In genomic region chr16:70679653-70680494, GRCh38 we compare ENCODE assay signal across 9 cellular contexts. TPM values are rescaled to one million over a fixed set of nuclear protein-coding genes. Genes with fewer than 3 reads are reported as not detected.
DNase-seq lines count a peak whose midpoint lies in the region; ATAC-seq and TF ChIP-seq lines count a peak whose summit lies in the region.
"Had no signal": no experiment of that assay in that cellular context is flagged by ENCODE, and none has a peak within 500 bp of the region (broad histone marks: within the 10 kb centered on the region; RNA-seq: fewer than 3 reads in every experiment).

No MANE protein-coding gene starts in this region.

- peaks cover 61% of the 10 kb centered on the region for H4K20me1 ChIP-seq in smooth muscle cell (ENCODE audit: low read depth)

- intact Hi-C loops in heart right ventricle (cut with DNase I), result loop anchor here in 9 of 10 donors (2.0 to 10.0 kb wide), 6 partner anchors 57 to 92 kb away; no protein-coding TSS in a partner anchor

- H3K9me3 ChIP-seq in heart right ventricle (no peaks in the 10 kb centered on the region), smooth muscle cell (replicated peaks; ENCODE audit: low read depth) (no peaks in the 10 kb centered on the region)

- peak; percentile 46 for TF ChIP-seq CTCF in GM12865 (IDR thresholded peaks at IDR 0.05; ENCODE audit: insufficient read depth, low read depth, low read length, missing control alignments)
- peak; percentile 31 to 83 (median 58) for TF ChIP-seq CTCF in heart right ventricle (IDR thresholded peaks at IDR 0.05)
- TF ChIP-seq CTCF in smooth muscle cell (IDR thresholded peaks at IDR 0.05; ENCODE audit: borderline replicate concordance, insufficient read depth, poor library complexity, severe bottlenecking), result peak; percentile 50

- no peak overlapping the region for H3K9ac ChIP-seq in smooth muscle cell (ENCODE audit: low read depth)

- DNase-seq in GM12865 (ENCODE audit: low read depth) (no peak), heart right ventricle (peak in 1 of 2 donors; percentile 50), smooth muscle cell (lab: John Stamatoyannopoulos, UW; ENCODE audit: unreplicated experiment) (no peak), GOT3 (lab: John Stamatoyannopoulos, UW) (no peak)
- DNase-seq in activated naive CD8-positive, alpha-beta T cell treated with anti-CD3 and anti-CD28 coated beads, Interleukin-2, amount 50 U/mL, for 24 hours, result peak; percentile 14
- DNase-seq: NCI-H69 had no signal

- no peak overlapping the region for H3K4me3 ChIP-seq in GM12865 (ENCODE audit: low read depth, low read length)
- no peak overlapping the region for H3K4me3 ChIP-seq in heart right ventricle
- no peak overlapping the region for H3K4me3 ChIP-seq in smooth muscle cell

- H3K4me2 ChIP-seq in smooth muscle cell, result no peak overlapping the region

- H3K9me3 Mint-ChIP-seq in activated naive CD8-positive, alpha-beta T cell treated with anti-CD3 and anti-CD28 coated beads, Interleukin-2, amount 50 U/mL, for 24 hours, result no peaks in the 10 kb centered on the region

- H3K27ac ChIP-seq in heart right ventricle, result peak overlapping the region in 4 of 10 donors; percentile 9 to 52 (median 36)
- H3K27ac ChIP-seq in smooth muscle cell (ENCODE audit: low read depth), result no peak overlapping the region

- H3K4me1 ChIP-seq in heart right ventricle (peaks cover 35 to 75% (median 48%) of the 10 kb centered on the region in 9 donors), smooth muscle cell (ENCODE audit: low read depth) (peaks cover 4% of the 10 kb centered on the region)

- H3K36me3 ChIP-seq in heart right ventricle (peaks cover 0 to 53% (median 18%) of the 10 kb centered on the region in 9 donors), smooth muscle cell (ENCODE audit: low read depth) (no peaks in the 10 kb centered on the region)

- H3K36me3 Mint-ChIP-seq in activated naive CD8-positive, alpha-beta T cell treated with anti-CD3 and anti-CD28 coated beads, Interleukin-2, amount 50 U/mL, for 24 hours (ENCODE audit: low read depth), result no peaks in the 10 kb centered on the region

- H3K27me3 ChIP-seq in heart right ventricle, result peaks cover 0 to 3% (median 0%) of the 10 kb centered on the region in 7 donors
- no peaks in the 10 kb centered on the region for H3K27me3 ChIP-seq in smooth muscle cell (ENCODE audit: low read depth)

- no peaks in the 10 kb centered on the region for H3F3A ChIP-seq in smooth muscle cell (ENCODE audit: low read depth)

- peaks cover 3% of the 10 kb centered on the region for H3K4me1 Mint-ChIP-seq in activated naive CD8-positive, alpha-beta T cell treated with anti-CD3 and anti-CD28 coated beads, Interleukin-2, amount 50 U/mL, for 24 hours

- no peak overlapping the region for H3K4me3 Mint-ChIP-seq in activated naive CD8-positive, alpha-beta T cell treated with anti-CD3 and anti-CD28 coated beads, Interleukin-2, amount 50 U/mL, for 24 hours

- no peak overlapping the region for H3K27ac Mint-ChIP-seq in activated naive CD8-positive, alpha-beta T cell treated with anti-CD3 and anti-CD28 coated beads, Interleukin-2, amount 50 U/mL, for 24 hours

- H3K27me3 Mint-ChIP-seq in activated naive CD8-positive, alpha-beta T cell treated with anti-CD3 and anti-CD28 coated beads, Interleukin-2, amount 50 U/mL, for 24 hours, result peaks cover 5% of the 10 kb centered on the region

- no peak for ATAC-seq in activated naive CD8-positive, alpha-beta T cell treated with anti-CD3 and anti-CD28 coated beads, Interleukin-2, amount 50 U/mL, for 24 hours
- ATAC-seq in heart right ventricle (peak in 4 of 8 donors; percentile 32 to 62 (median 60)), GM21528 (IDR thresholded peaks at IDR 0.05; ENCODE audit: low FRiP score, unreplicated experiment) (no peak), GM18517 (IDR thresholded peaks at IDR 0.05; ENCODE audit: unreplicated experiment) (no peak), HG03571 (IDR thresholded peaks at IDR 0.05; ENCODE audit: unreplicated experiment) (no peak)

- 59 to 68% methylated on average over 63 to 83 of the region's 83 CpGs for WGBS in heart right ventricle, 2 donors
- 72% methylated on average over 42 of the region's 83 CpGs for WGBS in smooth muscle cell (ENCODE audit: low lambda C conversion rate)

- H2AFZ ChIP-seq in smooth muscle cell (ENCODE audit: low read depth), result no peak overlapping the region

- H3K79me2 ChIP-seq in smooth muscle cell (ENCODE audit: low read depth), result peaks cover 37% of the 10 kb centered on the region

RNA-seq across cellular contexts. Expression of gene MTSS2, which starts 6.0 kb away (rescaled TPM):
- total RNA-seq in heart right ventricle, result 100 to 1,000 TPM in 2 of 10 donors, 10 to 100 TPM in 8; 39.8 to 121 (median 62.1) TPM
- 10 to 100 TPM; 39.0 to 39.7 TPM for polyA plus RNA-seq in heart right ventricle
- 19.5 and 27.1 TPM in 2 replicates for total RNA-seq in smooth muscle cell
- polyA plus RNA-seq in smooth muscle cell, result 4.2 and 8.7 TPM in 2 replicates

RNA-seq across cellular contexts. Expression of gene IL34, which starts 33.5 kb away (rescaled TPM):
- 1 to 10 TPM in 8 of 10 donors, under 1 TPM in 2; 0.37 to 4.4 (median 2.1) TPM for total RNA-seq in heart right ventricle
- polyA plus RNA-seq in heart right ventricle, result 1 to 10 TPM in 1 of 2 donors, under 1 TPM in 1; 0.72 to 2.7 TPM
- not detected in 2 replicates for total RNA-seq in smooth muscle cell
- polyA plus RNA-seq in smooth muscle cell, result 0.49 and 1.2 TPM in 2 replicates
